16 cellular contexts compared by ENCODE assay signal in genomic region chr6:56729719-56730118, GRCh38.
DNase-seq lines count a peak whose midpoint lies in the region; ATAC-seq, FAIRE-seq and TF ChIP-seq lines count a peak whose summit lies in the region.
"Had no signal": no experiment of that assay in that cellular context is flagged by ENCODE, and none has a peak within 500 bp of the region (broad histone marks: within the 10 kb centered on the region; RNA-seq: fewer than 3 reads in every experiment).

No MANE protein-coding gene starts in this region.

- no peak overlapping the region for H3K4me3 ChIP-seq in Caco-2 (ENCODE audit: low read depth, low read length)
- no peak overlapping the region for H3K4me3 ChIP-seq in bronchial epithelial cell (ENCODE audit: low read depth, low read length)
- no peak overlapping the region for H3K4me3 ChIP-seq in mucosa of descending colon

- BruUV-seq in Caco-2 (replicated peaks; lab: Mats Ljungman, UMichigan), result no TSS peak

- H3K4me1 ChIP-seq in Caco-2, result peaks cover 74% of the 10 kb centered on the region
- H3K4me1 ChIP-seq in mucosa of descending colon (ENCODE audit: low read depth), result peaks cover 31% of the 10 kb centered on the region

- intact Hi-C loops in Caco-2 (cut with micrococcal nuclease; ENCODE audit: unreplicated experiment), result loop anchor here (5.0 kb wide), 1 partner anchor 33 kb away; no protein-coding TSS in a partner anchor
- intact Hi-C loops in mucosa of descending colon (cut with DNase I, micrococcal nuclease), result no loop called here

- ATAC-seq in HG03378 (IDR thresholded peaks at IDR 0.05; ENCODE audit: unreplicated experiment), result no peak
- ATAC-seq in activated naive CD4-positive, alpha-beta T cell treated with anti-CD3 and anti-CD28 coated beads, Interleukin-2, amount 50 U/mL, for 72 hours, result no peak
- ATAC-seq in mucosa of descending colon, result no peak
- no peak for ATAC-seq in GM18520 (IDR thresholded peaks at IDR 0.05; ENCODE audit: unreplicated experiment)

- H3K27ac Mint-ChIP-seq in Caco-2 (ENCODE audit: unreplicated experiment) (peak overlapping the region; percentile 46), nephron (peak overlapping the region in 2 of 3 experiments; percentile 1 to 40)
- no peak overlapping the region for H3K27ac Mint-ChIP-seq in activated naive CD4-positive, alpha-beta T cell treated with anti-CD3 and anti-CD28 coated beads, Interleukin-2, amount 50 U/mL, for 72 hours
- H3K27ac Mint-ChIP-seq: CD4-positive, CD25-positive, alpha-beta regulatory T cell had no signal

- CTCF ChIA-PET in Caco-2 (lab: Charles Lee), result no interaction called here

- H3K36me3 Mint-ChIP-seq in Caco-2 (ENCODE audit: insufficient read depth, unreplicated experiment) (peaks cover 10% of the 10 kb centered on the region), nephron (ENCODE audit: low read depth) (no peaks in the 10 kb centered on the region)
- no peaks in the 10 kb centered on the region for H3K36me3 Mint-ChIP-seq in activated naive CD4-positive, alpha-beta T cell treated with anti-CD3 and anti-CD28 coated beads, Interleukin-2, amount 50 U/mL, for 72 hours
- H3K36me3 Mint-ChIP-seq: CD4-positive, CD25-positive, alpha-beta regulatory T cell had no signal

- POLR2A ChIA-PET in Caco-2 (lab: Charles Lee), result no interaction called here

- no peak overlapping the region for H3K4me3 Mint-ChIP-seq in Caco-2 (ENCODE audit: unreplicated experiment)
- no peak overlapping the region for H3K4me3 Mint-ChIP-seq in nephron
- H3K4me3 Mint-ChIP-seq: CD4-positive, CD25-positive, alpha-beta regulatory T cell; central memory CD8-positive, alpha-beta T cell had no signal

- FAIRE-seq in bronchial epithelial cell (lab: Jason Lieb, UNC), result no peak
- FAIRE-seq: kidney had no signal

- no peaks in the 10 kb centered on the region for H3K9me3 Mint-ChIP-seq in Caco-2 (ENCODE audit: unreplicated experiment)
- H3K9me3 Mint-ChIP-seq in nephron, result no peaks in the 10 kb centered on the region
- no peaks in the 10 kb centered on the region for H3K9me3 Mint-ChIP-seq in activated naive CD4-positive, alpha-beta T cell treated with anti-CD3 and anti-CD28 coated beads, Interleukin-2, amount 50 U/mL, for 72 hours
- H3K9me3 Mint-ChIP-seq: central memory CD8-positive, alpha-beta T cell had no signal

- TF ChIP-seq CTCF in Caco-2 (IDR thresholded peaks at IDR 0.05; ENCODE audit: insufficient read depth in 1 of 2, low read depth in 1 of 2, low read length in 1 of 2, severe bottlenecking in 1 of 2, unreplicated experiment in 1 of 2) (no peak), bronchial epithelial cell (IDR thresholded peaks at IDR 0.05; ENCODE audit: insufficient read depth, low read length, severe bottlenecking) (no peak), nephron (IDR thresholded peaks at IDR 0.05; ENCODE audit: unreplicated experiment in 3 of 3) (no peak), mucosa of descending colon (IDR thresholded peaks at IDR 0.05) (no peak)

- no peak for DNase-seq in Caco-2
- DNase-seq in M059J (ENCODE audit: low read depth), result peak; percentile 94
- DNase-seq in bronchial epithelial cell (ENCODE audit: low read depth), result peak; percentile 50
- DNase-seq in activated naive CD4-positive, alpha-beta T cell treated with anti-CD3 and anti-CD28 coated beads, Interleukin-2, amount 50 U/mL, for 72 hours (ENCODE audit: low spot score in 2 of 2), result no peak
- DNase-seq in mucosa of descending colon, result no peak
- DNase-seq: activated CD4-positive, alpha-beta T cell treated with anti-CD3 and anti-CD28 coated beads for 4 hours; CD4-positive, CD25-positive, alpha-beta regulatory T cell; kidney; NCI-H1105 treated with DMSO at 0.1 percent for 48 hours; NCI-H82; stimulated activated CD4-positive, alpha-beta T cell treated with anti-CD3 and anti-CD28 coated beads, Interleukin-15, amount 100 ng/mL, for 24 hours; stimulated activated CD8-positive, alpha-beta memory T cell treated with anti-CD3 and anti-CD28 coated beads, Interleukin-4, amount 100 ng/mL, for 48 hours had no signal

- H3K27me3 ChIP-seq in Caco-2 (replicated peaks; ENCODE audit: control insufficient read depth, insufficient read depth, low read length) (no peaks in the 10 kb centered on the region), bronchial epithelial cell (ENCODE audit: control insufficient read depth, insufficient read depth, low read length) (no peaks in the 10 kb centered on the region)

- no peaks in the 10 kb centered on the region for H3K9me3 ChIP-seq in Caco-2
- H3K9me3 ChIP-seq in mucosa of descending colon, result no peaks in the 10 kb centered on the region

- H3K36me3 ChIP-seq in Caco-2 (ENCODE audit: control insufficient read depth, insufficient read depth, low read length), result no peaks in the 10 kb centered on the region; the same call in 1 of the 2 replicates
- H3K36me3 ChIP-seq in bronchial epithelial cell (ENCODE audit: control insufficient read depth, insufficient read depth, low read length), result no peaks in the 10 kb centered on the region
- no peaks in the 10 kb centered on the region for H3K36me3 ChIP-seq in mucosa of descending colon (ENCODE audit: low read depth)

- H3K27me3 Mint-ChIP-seq in Caco-2 (ENCODE audit: insufficient read depth, unreplicated experiment) (no peaks in the 10 kb centered on the region), nephron (ENCODE audit: low read depth) (no peaks in the 10 kb centered on the region)
- H3K27me3 Mint-ChIP-seq: CD4-positive, CD25-positive, alpha-beta regulatory T cell; central memory CD8-positive, alpha-beta T cell had no signal

- H3K4me1 Mint-ChIP-seq in Caco-2 (ENCODE audit: low read depth, unreplicated experiment) (peaks cover 53% of the 10 kb centered on the region), nephron (peaks cover 6% of the 10 kb centered on the region)
- H3K4me1 Mint-ChIP-seq: CD4-positive, CD25-positive, alpha-beta regulatory T cell; central memory CD8-positive, alpha-beta T cell had no signal

Comparison
In these comparisons a context has a peak if more than half of its experiments do, and no peak if none do; other contexts are left out.
1. DNase-seq: peak in M059J (single experiment) and bronchial epithelial cell (single experiment); none in Caco-2 (0 of 2), activated naive CD4-positive, alpha-beta T cell treated with anti-CD3 and anti-CD28 coated beads, Interleukin-2, amount 50 U/mL, for 72 hours (0 of 2) and mucosa of descending colon (0 of 3).
2. H3K27ac Mint-ChIP-seq: peak in Caco-2 (single experiment) and nephron (2 of 3); none in activated naive CD4-positive, alpha-beta T cell treated with anti-CD3 and anti-CD28 coated beads, Interleukin-2, amount 50 U/mL, for 72 hours (0 of 2).